13 cellular contexts compared by ENCODE assay signal in the genomic region with DNA sequence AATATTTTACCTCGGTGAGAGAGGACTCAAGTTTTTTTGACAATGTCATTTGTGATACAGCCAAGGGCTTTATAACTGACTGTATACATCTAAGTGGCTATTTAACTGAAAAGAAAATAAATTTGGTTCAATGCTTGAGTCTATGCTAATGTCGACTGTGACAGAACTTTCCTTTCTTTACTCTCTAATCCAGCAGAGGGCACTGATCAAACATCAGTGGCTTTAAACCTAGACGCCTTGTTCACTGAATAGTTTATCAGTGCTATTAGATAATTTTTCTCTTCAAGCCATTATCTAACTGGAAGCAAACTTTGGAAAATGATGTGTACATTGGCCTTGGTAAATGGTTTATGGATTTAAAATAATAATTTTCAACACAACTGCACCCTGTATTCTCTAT.
DNase-seq lines count a peak whose midpoint lies in the region; ATAC-seq and TF ChIP-seq lines count a peak whose summit lies in the region.
"Had no signal": no experiment of that assay in that cellular context is flagged by ENCODE, and none has a peak within 500 bp of the region (broad histone marks: within the 10 kb centered on the region; RNA-seq: fewer than 3 reads in every experiment).

No MANE protein-coding gene starts in this region.

- no peak overlapping the region for H3K27ac Mint-ChIP-seq in type B pancreatic cell
- H3K27ac Mint-ChIP-seq: CD4-positive, CD25-positive, alpha-beta regulatory T cell had no signal

- H3K27me3 Mint-ChIP-seq in type B pancreatic cell = no peaks in the 10 kb centered on the region
- H3K27me3 Mint-ChIP-seq: CD4-positive, CD25-positive, alpha-beta regulatory T cell had no signal

- H3K4me1 ChIP-seq in cardiac muscle cell (ENCODE audit: low read depth) (peaks cover 9% of the 10 kb centered on the region), left ventricle myocardium inferior (no peaks in the 10 kb centered on the region)
- H3K4me1 ChIP-seq: upper lobe of left lung had no signal

- DNase-seq in cardiac muscle cell (ENCODE audit: low read depth in 1 of 2, low spot score in 1 of 2) (peak in 1 of 2 donors; percentile 17), left ventricle myocardium inferior (no peak), brain microvascular endothelial cell (no peak), type B pancreatic cell (ENCODE audit: extremely low spot score, unreplicated experiment) (no peak), NCI-H1092 treated with DMSO at 0.1 percent for 48 hours (lab: John Stamatoyannopoulos, UW) (no peak), dedifferentiated amniotic fluid mesenchymal stem cell (ENCODE audit: extremely low spot score) (no peak), NOMO-1 treated with DMSO at 0.1 percent for 48 hours (lab: John Stamatoyannopoulos, UW; ENCODE audit: unreplicated experiment) (no peak)
- DNase-seq: activated CD4-positive, alpha-beta T cell treated with anti-CD3 and anti-CD28 coated beads for 4 hours; CD4-positive, CD25-positive, alpha-beta regulatory T cell; left colon; stimulated activated CD4-positive, alpha-beta T cell treated with anti-CD3 and anti-CD28 coated beads, Interleukin-15, amount 100 ng/mL, for 24 hours; upper lobe of left lung had no signal

- no peak overlapping the region for H3K4me3 ChIP-seq in cardiac muscle cell
- H3K4me3 ChIP-seq in left ventricle myocardium inferior = no peak overlapping the region
- no peak overlapping the region for H3K4me3 ChIP-seq in brain microvascular endothelial cell (ENCODE audit: low read depth, low read length)
- H3K4me3 ChIP-seq: upper lobe of left lung had no signal

- H3K36me3 Mint-ChIP-seq in type B pancreatic cell = no peaks in the 10 kb centered on the region
- H3K36me3 Mint-ChIP-seq: CD4-positive, CD25-positive, alpha-beta regulatory T cell had no signal

- TF ChIP-seq CTCF in cardiac muscle cell (IDR thresholded peaks at IDR 0.05; ENCODE audit: low read depth, low read length) (peak; percentile 25), left ventricle myocardium inferior (IDR thresholded peaks at IDR 0.05; ENCODE audit: borderline replicate concordance) (no peak), brain microvascular endothelial cell (IDR thresholded peaks at IDR 0.05; ENCODE audit: low read depth, low read length, missing control alignments) (peak; percentile 7), type B pancreatic cell (conservative IDR thresholded peaks at IDR 0.05) (peak; percentile 55)

- in situ Hi-C loops in brain microvascular endothelial cell (cut with HindIII; ENCODE audit: low pct_ligation_motif_present, low sequenced_read_pairs) = no loop called here

- H3K4me1 Mint-ChIP-seq in type B pancreatic cell (ENCODE audit: unreplicated experiment) = no peaks in the 10 kb centered on the region
- H3K4me1 Mint-ChIP-seq: CD4-positive, CD25-positive, alpha-beta regulatory T cell had no signal

- ATAC-seq in HG03095 (IDR thresholded peaks at IDR 0.05; ENCODE audit: unreplicated experiment) = peak; percentile 59
- ATAC-seq: left colon had no signal

- H3K36me3 ChIP-seq in cardiac muscle cell (no peaks in the 10 kb centered on the region), left ventricle myocardium inferior (no peaks in the 10 kb centered on the region), brain microvascular endothelial cell (replicated peaks) (no peaks in the 10 kb centered on the region)
- H3K36me3 ChIP-seq: upper lobe of left lung had no signal

- no peak overlapping the region for H3K4me3 Mint-ChIP-seq in type B pancreatic cell
- H3K4me3 Mint-ChIP-seq: CD4-positive, CD25-positive, alpha-beta regulatory T cell had no signal

- H3K27me3 ChIP-seq in cardiac muscle cell (no peaks in the 10 kb centered on the region), left ventricle myocardium inferior (ENCODE audit: low read depth) (peaks cover 8% of the 10 kb centered on the region), brain microvascular endothelial cell (replicated peaks) (no peaks in the 10 kb centered on the region)
- H3K27me3 ChIP-seq: upper lobe of left lung had no signal

- intact Hi-C loops in left ventricle myocardium inferior (cut with micrococcal nuclease) = no loop called here

- H3K9me3 ChIP-seq in cardiac muscle cell (ENCODE audit: low read depth) = no peaks in the 10 kb centered on the region
- peaks cover 23% of the 10 kb centered on the region for H3K9me3 ChIP-seq in left ventricle myocardium inferior (replicated peaks)

- H3K27ac ChIP-seq in cardiac muscle cell = no peak overlapping the region
- H3K27ac ChIP-seq in left ventricle myocardium inferior (replicated peaks) = no peak overlapping the region
- no peak overlapping the region for H3K27ac ChIP-seq in brain microvascular endothelial cell
- H3K27ac ChIP-seq: upper lobe of left lung had no signal

- no peaks in the 10 kb centered on the region for H3K9me3 Mint-ChIP-seq in type B pancreatic cell
